Comparison of ENCODE assay signal across 21 cellular contexts in the genomic region with DNA sequence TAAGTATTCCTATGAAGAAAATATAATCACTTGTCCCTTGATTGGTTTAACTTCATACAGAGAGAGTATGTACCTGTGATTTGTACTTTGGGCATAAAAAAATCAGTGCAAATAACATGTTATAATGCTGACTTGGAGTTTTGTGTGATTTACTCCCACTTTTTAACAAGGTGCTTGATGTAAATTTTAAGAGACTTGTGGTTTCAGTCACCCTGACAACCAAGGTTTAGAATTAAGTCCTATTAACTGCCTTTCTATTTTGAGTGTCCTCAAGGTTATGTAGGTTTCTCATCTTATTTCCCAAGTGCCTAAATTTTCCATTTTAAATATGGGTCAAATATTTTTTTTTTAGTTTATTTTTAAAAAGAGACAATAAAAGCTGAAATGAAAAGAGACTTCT.
DNase-seq lines count a peak whose midpoint lies in the region; ATAC-seq, FAIRE-seq and TF ChIP-seq lines count a peak whose summit lies in the region.
"Had no signal": no experiment of that assay in that cellular context is flagged by ENCODE, and none has a peak within 500 bp of the region (broad histone marks: within the 10 kb centered on the region; RNA-seq: fewer than 3 reads in every experiment).

No MANE protein-coding gene starts in this region.

- no peak overlapping the region for H3K4me3 ChIP-seq in A549
- no peak overlapping the region for H3K4me3 ChIP-seq in BLaER1 treated with 17β-estradiol and CSF1 and Interleukin-3, amounts not matched to agents 10 nM and 100 nM
- no peak overlapping the region for H3K4me3 ChIP-seq in MM.1S (ENCODE audit: low read length)
- H3K4me3 ChIP-seq in tibial nerve, result no peak overlapping the region
- no peak overlapping the region for H3K4me3 ChIP-seq in GM23338

- no peaks in the 10 kb centered on the region for H3K9me3 Mint-ChIP-seq in GM23338
- H3K9me3 Mint-ChIP-seq: CD4-positive, alpha-beta memory T cell; HFFc6; IgD-negative memory B cell had no signal

- TF ChIP-seq EP300 in A549 (IDR thresholded peaks at IDR 0.05) (no peak), tibial nerve (IDR thresholded peaks at IDR 0.05) (no peak)

- H3K4me1 ChIP-seq in A549, result no peaks in the 10 kb centered on the region
- peaks cover 0 to 23% (median 5%) of the 10 kb centered on the region in 10 experiments; a peak in 6 of 20 replicates for H3K4me1 ChIP-seq in BLaER1 treated with 17β-estradiol and CSF1 and Interleukin-3, amounts not matched to agents 10 nM and 100 nM
- peaks cover 31% of the 10 kb centered on the region for H3K4me1 ChIP-seq in MM.1S (ENCODE audit: low read length)
- no peaks in the 10 kb centered on the region for H3K4me1 ChIP-seq in tibial nerve
- 0 out of 2 replicates have a peak, but pooled peaks cover under 1% of the 10 kb centered on the region for H3K4me1 ChIP-seq in GM23338 (ENCODE audit: insufficient read depth)
- H3K4me1 ChIP-seq: BE2C had no signal

- CTCF ChIA-PET in A549 (lab: Yijun Ruan, JAX), result no interaction called here

- H3K27ac Mint-ChIP-seq in GM23338, result no peak overlapping the region
- H3K27ac Mint-ChIP-seq: CD14-positive monocyte; CD4-positive, alpha-beta memory T cell; HFFc6; IgD-negative memory B cell had no signal

- TF ChIP-seq POLR2A in A549 (IDR thresholded peaks at IDR 0.05; ENCODE audit: low read length) (no peak), tibial nerve (IDR thresholded peaks at IDR 0.05) (no peak)

- 0 out of 2 replicates have a peak, but pooled peaks cover 5% of the 10 kb centered on the region for H3F3A ChIP-seq in MM.1S (ENCODE audit: insufficient read depth, low read length)
- no peaks in the 10 kb centered on the region for H3F3A ChIP-seq in GM23338 (replicated peaks; ENCODE audit: low read depth)

- H3K79me2 ChIP-seq in MM.1S (ENCODE audit: low read length) (no peaks in the 10 kb centered on the region), GM23338 (replicated peaks; ENCODE audit: insufficient read depth) (no peaks in the 10 kb centered on the region)

- H3K27me3 ChIP-seq in BLaER1 treated with 17β-estradiol and CSF1 and Interleukin-3, amounts not matched to agents 10 nM and 100 nM, result no peaks in the 10 kb centered on the region
- H3K27me3 ChIP-seq in MM.1S (replicated peaks; ENCODE audit: insufficient read depth, low read length), result no peaks in the 10 kb centered on the region
- no peaks in the 10 kb centered on the region for H3K27me3 ChIP-seq in tibial nerve
- no peaks in the 10 kb centered on the region for H3K27me3 ChIP-seq in GM23338 (ENCODE audit: insufficient read depth)
- H3K27me3 ChIP-seq: BE2C had no signal

- no peaks in the 10 kb centered on the region for H3K36me3 ChIP-seq in BLaER1 treated with 17β-estradiol and CSF1 and Interleukin-3, amounts not matched to agents 10 nM and 100 nM
- no peaks in the 10 kb centered on the region for H3K36me3 ChIP-seq in MM.1S (replicated peaks; ENCODE audit: insufficient read depth, low read length)
- H3K36me3 ChIP-seq in tibial nerve, result no peaks in the 10 kb centered on the region
- no peaks in the 10 kb centered on the region for H3K36me3 ChIP-seq in GM23338 (ENCODE audit: insufficient read depth)
- H3K36me3 ChIP-seq: BE2C had no signal

- H3K36me3 Mint-ChIP-seq in GM23338 (ENCODE audit: low read depth), result no peaks in the 10 kb centered on the region
- H3K36me3 Mint-ChIP-seq: CD14-positive monocyte; CD4-positive, alpha-beta memory T cell; IgD-negative memory B cell had no signal

- no peak for DNase-seq in A549 (ENCODE audit: low read depth in 1 of 2, low spot score in 1 of 2)
- no peak for DNase-seq in GM18507 (ENCODE audit: extremely low spot score, insufficient read length, low read depth)
- DNase-seq in MM.1S, result peak; percentile 72
- DNase-seq in SKM-1 (lab: John Stamatoyannopoulos, UW; ENCODE audit: unreplicated experiment), result no peak
- no peak for DNase-seq in tibial nerve (ENCODE audit: low spot score in 2 of 2)
- no peak for DNase-seq in GM23338 (ENCODE audit: low spot score)
- DNase-seq: ACHN; BE2C; CD4-positive, alpha-beta memory T cell; GOT3; H7; HFFc6; KBM-7 had no signal

- no peak overlapping the region for H3K4me2 ChIP-seq in A549
- H3K4me2 ChIP-seq in BLaER1 treated with 17β-estradiol and CSF1 and Interleukin-3, amounts not matched to agents 10 nM and 100 nM, result peak overlapping the region in 6 of 11 experiments; percentile 8 to 59 (median 26); a peak in 8 of 22 replicates
- peak overlapping the region; percentile 40 for H3K4me2 ChIP-seq in MM.1S (ENCODE audit: low read depth, low read length)
- no peak overlapping the region for H3K4me2 ChIP-seq in GM23338

- TF ChIP-seq CTCF in A549 (IDR thresholded peaks at IDR 0.05), result no peak
- TF ChIP-seq CTCF in MM.1S (IDR thresholded peaks at IDR 0.05; ENCODE audit: low read length), result no peak
- no peak for TF ChIP-seq CTCF in tibial nerve (IDR thresholded peaks at IDR 0.05)
- no peak for TF ChIP-seq CTCF in GM23338 (conservative IDR thresholded peaks at IDR 0.05; ENCODE audit: low read depth in 2 of 2)

- H3K4me3 Mint-ChIP-seq in GM23338, result no peak overlapping the region
- H3K4me3 Mint-ChIP-seq: CD14-positive monocyte; CD4-positive, alpha-beta memory T cell; HFFc6; IgD-negative memory B cell had no signal

- no peak for ATAC-seq in A549
- ATAC-seq in GM19324 (IDR thresholded peaks at IDR 0.05; ENCODE audit: low FRiP score, unreplicated experiment), result no peak
- no peak for ATAC-seq in GM23338
- ATAC-seq: HCT116 had no signal

- POLR2A ChIA-PET in A549 (lab: Yijun Ruan, JAX), result no interaction called here

- no peak overlapping the region for H3K27ac ChIP-seq in A549
- no peak overlapping the region for H3K27ac ChIP-seq in BLaER1 treated with 17β-estradiol and CSF1 and Interleukin-3, amounts not matched to agents 10 nM and 100 nM
- no peak overlapping the region for H3K27ac ChIP-seq in MM.1S (ENCODE audit: low read length)
- H3K27ac ChIP-seq in tibial nerve, result no peak overlapping the region
- H3K27ac ChIP-seq in GM23338 (ENCODE audit: low read depth), result no peak overlapping the region
- H3K27ac ChIP-seq: HL-60 had no signal

- H4K20me1 ChIP-seq in BLaER1 treated with 17β-estradiol and CSF1 and Interleukin-3, amounts not matched to agents 10 nM and 100 nM, result no peaks in the 10 kb centered on the region
- H4K20me1 ChIP-seq in MM.1S (ENCODE audit: insufficient read depth, low read length) (no peaks in the 10 kb centered on the region), GM23338 (replicated peaks; ENCODE audit: insufficient read depth) (no peaks in the 10 kb centered on the region)

- no peak for TF ChIP-seq RAD21 in A549 (conservative IDR thresholded peaks at IDR 0.05 in 1 of 2, IDR thresholded peaks at IDR 0.05 in 1 of 2)

- H3K9me2 ChIP-seq in MM.1S (replicated peaks; ENCODE audit: insufficient read depth, low read length) (no peaks in the 10 kb centered on the region), GM23338 (ENCODE audit: insufficient read depth) (no peaks in the 10 kb centered on the region)

- no peak overlapping the region for H2AFZ ChIP-seq in MM.1S (ENCODE audit: low read length)
- H2AFZ ChIP-seq in GM23338, result no peak overlapping the region

- H3K9ac ChIP-seq in BLaER1 treated with 17β-estradiol and CSF1 and Interleukin-3, amounts not matched to agents 10 nM and 100 nM, result no peak overlapping the region
- no peak overlapping the region for H3K9ac ChIP-seq in MM.1S (ENCODE audit: low read length)

- H3K9me3 ChIP-seq in A549 (no peaks in the 10 kb centered on the region), MM.1S (replicated peaks; ENCODE audit: insufficient read depth, low read length) (no peaks in the 10 kb centered on the region), tibial nerve (no peaks in the 10 kb centered on the region)
- no peaks in the 10 kb centered on the region for H3K9me3 ChIP-seq in BLaER1 treated with 17β-estradiol and CSF1 and Interleukin-3, amounts not matched to agents 10 nM and 100 nM (replicated peaks in 1 of 11)
- H3K9me3 ChIP-seq: BE2C had no signal

- H3K4me1 Mint-ChIP-seq in GM23338, result no peaks in the 10 kb centered on the region; the same call in 2 of the 3 replicates
- H3K4me1 Mint-ChIP-seq: CD14-positive monocyte; CD4-positive, alpha-beta memory T cell; IgD-negative memory B cell had no signal

- FAIRE-seq in A549 (lab: Jason Lieb, UNC) (no peak), GM18507 (lab: Jason Lieb, UNC) (peak; percentile 38)
- FAIRE-seq: G401.6, GM12891 had no signal

- H3K27me3 Mint-ChIP-seq in GM23338 (ENCODE audit: insufficient read depth, low read depth, poor library complexity), result no peaks in the 10 kb centered on the region
- H3K27me3 Mint-ChIP-seq: CD4-positive, alpha-beta memory T cell had no signal

TF ChIP-seq in A549, 52 proteins besides CTCF, POLR2A, EP300 and RAD21:
- TF ChIP-seq MAFK (IDR thresholded peaks at IDR 0.05; ENCODE audit: partially characterized antibody), result peak; percentile 11
- TF ChIP-seq HDAC2 (IDR thresholded peaks at IDR 0.05), result no peak

TF ChIP-seq in GM23338, 12 proteins besides CTCF, POLR2A, EP300 and RAD21 (continues in another document):
- no peak for TF ChIP-seq EZH2 (IDR thresholded peaks at IDR 0.05; ENCODE audit: low read depth, unreplicated experiment)

Comparison
In these comparisons a context has a peak if more than half of its experiments do, and no peak if none do; other contexts are left out.
1. H3K4me2 ChIP-seq: peak in BLaER1 treated with 17β-estradiol and CSF1 and Interleukin-3, amounts not matched to agents 10 nM and 100 nM (6 of 11) and MM.1S (single experiment); none in A549 (single experiment) and GM23338 (single experiment).